In genomic region chr20:4187147-4187546, GRCh38 we compare ENCODE assay signal across 21 cellular contexts.
"Had no signal": no experiment of that assay in that cellular context is flagged by ENCODE, and none has a peak within 500 bp of the region (broad histone marks: within the 10 kb centered on the region; RNA-seq: fewer than 3 reads in every experiment).

No MANE protein-coding gene starts in this region.

- DNase-seq: activated CD4-positive, alpha-beta T cell treated with anti-CD3 and anti-CD28 coated beads for 1 hour; activated CD4-positive, alpha-beta T cell treated with anti-CD3 and anti-CD28 coated beads, Interleukin-2, amount 50 U/mL, for 1 hour; activated T-cell treated with anti-CD3 and anti-CD28 coated beads, Interleukin-2, amount 50 U/mL, for 1 hour; adrenal gland; effector memory CD4-positive, alpha-beta T cell; hippocampal formation; left ventricle myocardium inferior; midbrain; natural killer cell; stimulated activated naive CD8-positive, alpha-beta T cell treated with anti-CD3 and anti-CD28 coated beads, Interleukin-15, amount 100 ng/mL, for 72 hours; T-helper 1 cell; uterus; WERI-Rb-1 had no signal

- H3K9me3 ChIP-seq: adrenal gland, ascending aorta, esophagus muscularis mucosa, left ventricle myocardium inferior, neutrophil, tibial nerve, uterus had no signal

- H2AFZ ChIP-seq: parathyroid adenoma had no signal

- H3K4me1 ChIP-seq: adrenal gland, ascending aorta, esophagus muscularis mucosa, left ventricle myocardium inferior, parathyroid adenoma, tibial nerve, uterus had no signal

- H3K4me3 ChIP-seq: adrenal gland, ascending aorta, esophagus muscularis mucosa, left ventricle myocardium inferior, tibial nerve, uterus had no signal

- H3K9ac ChIP-seq: parathyroid adenoma had no signal

- H3K27ac ChIP-seq: adrenal gland, ascending aorta, esophagus muscularis mucosa, left ventricle myocardium inferior, neutrophil, parathyroid adenoma, tibial nerve, uterus, WERI-Rb-1 had no signal

- ATAC-seq: natural killer cell; stimulated activated naive CD8-positive, alpha-beta T cell treated with anti-CD3 and anti-CD28 coated beads, Interleukin-15, amount 100 ng/mL, for 72 hours had no signal

- H3K36me3 ChIP-seq: neutrophil, uterus, WERI-Rb-1 had no signal

- FAIRE-seq: colon, frontal cortex, TTC549 had no signal

- H3K79me2 ChIP-seq: parathyroid adenoma had no signal

- H3K27me3 ChIP-seq: adrenal gland, ascending aorta, esophagus muscularis mucosa, neutrophil, tibial nerve, uterus had no signal
